ENCODE assay signal across 8 cellular contexts in the genomic region with DNA sequence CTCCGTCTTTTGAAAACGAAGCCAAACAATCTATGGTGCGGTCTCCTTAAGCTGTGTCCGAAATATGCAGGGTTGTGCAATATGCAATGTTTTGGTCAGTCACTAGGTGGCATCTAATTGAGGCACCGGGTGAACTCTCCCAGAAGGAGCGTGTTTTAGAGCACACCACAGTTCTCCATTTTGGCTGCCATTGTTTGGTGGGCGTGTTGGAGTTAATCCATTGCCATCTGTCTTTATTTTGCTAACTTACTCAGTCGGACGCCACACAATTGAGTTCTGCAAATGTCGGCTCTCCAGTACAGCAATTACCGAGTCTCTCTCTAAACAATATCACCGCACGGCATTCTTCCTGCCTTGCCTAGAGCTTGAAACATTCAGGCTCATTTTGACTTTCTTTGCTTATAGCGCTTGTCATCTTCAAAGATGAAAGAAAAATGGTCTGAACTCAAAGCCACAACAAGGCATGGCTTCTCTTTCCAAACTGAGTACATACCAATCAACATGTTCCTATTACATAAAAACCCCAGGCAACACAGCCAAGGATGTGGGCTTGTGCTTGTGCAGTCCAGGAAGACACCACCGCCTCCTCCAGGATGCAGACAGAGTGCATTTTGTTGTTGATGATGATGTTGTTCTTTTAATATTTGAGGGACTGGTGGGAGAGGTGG.
A peak's percentile ranks its signal among the peaks of the same experiment; 100 is the strongest.
DNase-seq lines count a peak whose midpoint lies in the region; ATAC-seq and TF ChIP-seq lines count a peak whose summit lies in the region.

No MANE protein-coding gene starts in this region.

- intact Hi-C loops in dorsolateral prefrontal cortex (cut with DNase I), result loop anchor here in 1 of 2 donors (2.0 to 10.0 kb wide), 2 partner anchors 183 to 243 kb away; a partner anchor contains a TSS

- peak; percentile 66 for DNase-seq in activated CD8-positive, alpha-beta memory T cell treated with anti-CD3 and anti-CD28 coated beads for 24 hours
- no peak for DNase-seq in activated CD8-positive, alpha-beta memory T cell treated with anti-CD3 and anti-CD28 coated beads, Interleukin-2, amount 50 U/mL, for 48 hours
- DNase-seq in NCI-H2171 (lab: John Stamatoyannopoulos, UW) (peak; percentile 53), dorsolateral prefrontal cortex (peak in 6 of 10 donors; percentile 40 to 76 (median 44)), lung (ENCODE audit: low spot score) (peak; percentile 69), suprapubic skin (ENCODE audit: low spot score in 2 of 2) (no peak)
- peak; percentile 16 for DNase-seq in activated CD4-positive, alpha-beta T cell treated with anti-CD3 and anti-CD28 coated beads for 1 hour
- no peak for DNase-seq in effector CD4-positive, alpha-beta T cell

- no peak for TF ChIP-seq POLR2A in suprapubic skin (IDR thresholded peaks at IDR 0.05)

- peak overlapping the region; percentile 17 to 90 (median 76) for H3K27ac ChIP-seq in dorsolateral prefrontal cortex
- no peak overlapping the region for H3K27ac ChIP-seq in lung (ENCODE audit: low read depth in 1 of 2, low read length in 1 of 2)
- peak overlapping the region; percentile 43 for H3K27ac ChIP-seq in suprapubic skin

- 53 to 66% methylated on average over 15 of the region's 15 CpGs for WGBS in lung, 2 donors
- 39% methylated on average over 15 of the region's 15 CpGs for WGBS in suprapubic skin

- H3K36me3 ChIP-seq in lung (ENCODE audit: control insufficient read depth in 2 of 2, insufficient read depth in 2 of 2, low read length in 2 of 2) (no peaks in the 10 kb centered on the region), suprapubic skin (no peaks in the 10 kb centered on the region)

- H3K4me3 ChIP-seq in dorsolateral prefrontal cortex (peak overlapping the region in 18 of 59 donors; percentile 0 to 43 (median 27)), lung (no peak overlapping the region), suprapubic skin (no peak overlapping the region)

- no peak for TF ChIP-seq EP300 in suprapubic skin (IDR thresholded peaks at IDR 0.05)

- H3K9me3 ChIP-seq in lung (ENCODE audit: control insufficient read depth in 2 of 2, insufficient read depth in 1 of 2, low read length in 1 of 2), result no peaks in the 10 kb centered on the region
- H3K9me3 ChIP-seq in suprapubic skin, result no peaks in the 10 kb centered on the region

- peak; percentile 92 for ATAC-seq in lung (ENCODE audit: insufficient read depth, low FRiP score)

- H3K4me1 ChIP-seq in lung (ENCODE audit: control insufficient read depth in 2 of 2, insufficient read depth in 2 of 2, low read length in 2 of 2) (no peaks in the 10 kb centered on the region), suprapubic skin (peaks cover 14% of the 10 kb centered on the region)

- TF ChIP-seq CTCF in dorsolateral prefrontal cortex (IDR thresholded peaks at IDR 0.05 in 54 of 56, conservative IDR thresholded peaks at IDR 0.05 in 2 of 56; ENCODE audit: low read depth in 1 of 56, partially characterized antibody in 56 of 56) (peak; percentile 42 to 82 (median 71)), lung (IDR thresholded peaks at IDR 0.05; ENCODE audit: control extremely low read depth, extremely low read depth) (peak; percentile 66), suprapubic skin (IDR thresholded peaks at IDR 0.05) (peak; percentile 54 to 58)

- H3K27me3 ChIP-seq in dorsolateral prefrontal cortex (no peaks in the 10 kb centered on the region), lung (ENCODE audit: control insufficient read depth, insufficient read depth) (no peaks in the 10 kb centered on the region), suprapubic skin (no peaks in the 10 kb centered on the region)

Comparison
In these comparisons a context has a peak if more than half of its experiments do, and no peak if none do; other contexts are left out.
1. DNase-seq: peak in activated CD8-positive, alpha-beta memory T cell treated with anti-CD3 and anti-CD28 coated beads for 24 hours (single experiment), NCI-H2171 (single experiment), activated CD4-positive, alpha-beta T cell treated with anti-CD3 and anti-CD28 coated beads for 1 hour (single experiment), dorsolateral prefrontal cortex (6 of 10) and lung (single experiment); none in activated CD8-positive, alpha-beta memory T cell treated with anti-CD3 and anti-CD28 coated beads, Interleukin-2, amount 50 U/mL, for 48 hours (single experiment), suprapubic skin (0 of 2) and effector CD4-positive, alpha-beta T cell (single experiment).
2. H3K27ac ChIP-seq: peak in dorsolateral prefrontal cortex (59 of 59) and suprapubic skin (single experiment); none in lung (0 of 2).
3. Peak in every context shown above with its lines, with median percentiles within 50 percentile points of each other: CTCF ChIP-seq.